In the genomic region with DNA sequence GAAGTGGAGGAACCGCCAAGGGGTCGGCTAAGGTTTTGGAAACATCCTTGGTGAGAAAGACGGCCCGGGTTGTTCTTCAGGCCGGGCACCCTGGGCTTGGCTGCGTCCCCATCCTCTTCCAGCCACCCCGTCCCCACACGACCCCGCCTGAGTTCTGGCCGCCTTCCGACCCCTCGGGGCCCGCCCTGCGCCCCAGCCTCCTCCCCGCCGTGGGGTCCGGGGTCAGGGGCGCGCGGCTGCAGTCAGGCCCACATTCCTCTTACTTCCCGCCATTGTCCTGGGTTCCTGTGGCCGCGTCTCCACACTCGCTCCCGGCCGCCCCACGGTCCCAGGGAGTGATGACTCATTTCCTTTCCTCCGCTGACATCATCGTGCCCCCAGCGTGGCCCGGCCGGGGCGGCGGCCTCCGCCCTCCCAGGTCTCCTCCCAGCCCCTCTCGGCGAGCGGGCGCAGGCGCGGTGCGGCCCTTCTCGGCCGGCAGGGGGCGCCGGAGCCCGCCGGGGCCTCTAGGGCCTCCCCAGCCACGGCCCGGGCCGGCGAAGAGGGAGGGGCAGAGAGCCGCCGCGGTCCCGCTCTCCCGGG, we compare ENCODE assay signal across 8 cellular contexts. TPM values are rescaled to one million over a fixed set of nuclear protein-coding genes. Genes with fewer than 3 reads are reported as not detected.
A peak's percentile ranks its signal among the peaks of the same experiment; 100 is the strongest.
DNase-seq lines count a peak whose midpoint lies in the region; ATAC-seq and TF ChIP-seq lines count a peak whose summit lies in the region.

No MANE protein-coding gene starts in this region.

- H3K9ac ChIP-seq in PC-3 (ENCODE audit: low read length) = peak overlapping the region; percentile 96

- peak overlapping the region; percentile 68 to 71 for H3K4me3 Mint-ChIP-seq in activated T-cell treated with anti-CD3 and anti-CD28 coated beads, Interleukin-2, amount 50 U/mL, for 72 hours
- H3K4me3 Mint-ChIP-seq in naive B cell = peak overlapping the region; percentile 41 to 94 (median 86)
- peak overlapping the region; percentile 84 for H3K4me3 Mint-ChIP-seq in stimulated activated effector memory CD8-positive, alpha-beta T cell treated with anti-CD3 and anti-CD28 coated beads, Interleukin-12 subunit alpha, Interleukin-12 subunit beta, amount 100 ng/mL, for 72 hours

- peak overlapping the region; percentile 86 for H3K4me2 ChIP-seq in PC-3 (ENCODE audit: low read length)

- peaks cover 10% of the 10 kb centered on the region for H3K79me2 ChIP-seq in PC-3 (ENCODE audit: low read length)

- BruUV-seq in PC-3 (replicated peaks; lab: Mats Ljungman, UMichigan) = no TSS peak

- peaks cover 0 to 1% of the 10 kb centered on the region in 2 donors for H3K36me3 Mint-ChIP-seq in activated T-cell treated with anti-CD3 and anti-CD28 coated beads, Interleukin-2, amount 50 U/mL, for 72 hours (ENCODE audit: insufficient read depth in 2 of 2)
- no peaks in the 10 kb centered on the region for H3K36me3 Mint-ChIP-seq in naive B cell
- peaks cover 10% of the 10 kb centered on the region for H3K36me3 Mint-ChIP-seq in stimulated activated effector memory CD8-positive, alpha-beta T cell treated with anti-CD3 and anti-CD28 coated beads, Interleukin-12 subunit alpha, Interleukin-12 subunit beta, amount 100 ng/mL, for 72 hours

- TF ChIP-seq POLR2A in esophagus squamous epithelium (IDR thresholded peaks at IDR 0.05) = peak in 3 of 4 donors; percentile 88 to 93 (median 93)

- DNase-seq in DMS153 treated with DMSO at 0.1 percent for 48 hours (lab: John Stamatoyannopoulos, UW; ENCODE audit: unreplicated experiment) (peak; percentile 80), HuH-7.5 (ENCODE audit: low spot score) (peak; percentile 95), PC-3 (peak; percentile 93), esophagus squamous epithelium (lab: John Stamatoyannopoulos, UW) (peak; percentile 50), naive B cell (peak; percentile 77)
- peak; percentile 88 to 94 for DNase-seq in activated T-cell treated with anti-CD3 and anti-CD28 coated beads, Interleukin-2, amount 50 U/mL, for 72 hours
- peak; percentile 92 to 96 for DNase-seq in stimulated activated effector memory CD8-positive, alpha-beta T cell treated with anti-CD3 and anti-CD28 coated beads, Interleukin-12 subunit alpha, Interleukin-12 subunit beta, amount 100 ng/mL, for 72 hours (ENCODE audit: low spot score in 2 of 2)

- TF ChIP-seq CTCF in PC-3 (conservative IDR thresholded peaks at IDR 0.05; ENCODE audit: low read depth, low read length) (peak; percentile 72), esophagus squamous epithelium (IDR thresholded peaks at IDR 0.05) (peak; percentile 78 to 100 (median 100))

- POLR2A ChIA-PET in PC-3 (lab: Charles Lee; ENCODE audit: unreplicated experiment) = interaction anchor here (0.6 to 0.8 kb wide), 2 partner anchors 29 to 159 kb away, joined by 3 to 20 read pairs; no protein-coding TSS in a partner anchor

- H3K27me3 Mint-ChIP-seq in activated T-cell treated with anti-CD3 and anti-CD28 coated beads, Interleukin-2, amount 50 U/mL, for 72 hours (ENCODE audit: low read depth) = peaks cover 7% of the 10 kb centered on the region
- H3K27me3 Mint-ChIP-seq in naive B cell = no peaks in the 10 kb centered on the region

- H3K27ac ChIP-seq in PC-3 (ENCODE audit: low read length) (peak overlapping the region; percentile 81), esophagus squamous epithelium (peak overlapping the region; percentile 86 to 97 (median 92))

- peak overlapping the region; percentile 61 for H3K27ac Mint-ChIP-seq in activated T-cell treated with anti-CD3 and anti-CD28 coated beads, Interleukin-2, amount 50 U/mL, for 72 hours
- peak overlapping the region; percentile 73 to 96 (median 87) for H3K27ac Mint-ChIP-seq in naive B cell
- H3K27ac Mint-ChIP-seq in stimulated activated effector memory CD8-positive, alpha-beta T cell treated with anti-CD3 and anti-CD28 coated beads, Interleukin-12 subunit alpha, Interleukin-12 subunit beta, amount 100 ng/mL, for 72 hours = peak overlapping the region; percentile 98

- intact Hi-C loops in PC-3 (cut with micrococcal nuclease) = loop anchor here (1.0 to 5.0 kb wide), 3 partner anchors 77 to 248 kb away; no protein-coding TSS in a partner anchor
- intact Hi-C loops in esophagus squamous epithelium (cut with DNase I) = loop anchor here (10.0 kb wide), 2 partner anchors 101 to 301 kb away; a partner anchor contains a TSS

- ATAC-seq in GM21528 (IDR thresholded peaks at IDR 0.05; ENCODE audit: low FRiP score, unreplicated experiment) (peak; percentile 71), PC-3 (peak; percentile 92), naive B cell (ENCODE audit: low read depth in 2 of 2) (peak; percentile 83 to 85)
- ATAC-seq in activated T-cell treated with anti-CD3 and anti-CD28 coated beads, Interleukin-2, amount 50 U/mL, for 72 hours (replicated peaks in 1 of 2) = peak; percentile 92 to 93
- peak; percentile 95 for ATAC-seq in stimulated activated effector memory CD8-positive, alpha-beta T cell treated with anti-CD3 and anti-CD28 coated beads, Interleukin-12 subunit alpha, Interleukin-12 subunit beta, amount 100 ng/mL, for 72 hours

- H3K4me3 ChIP-seq in PC-3 (ENCODE audit: low read length) = peak overlapping the region; percentile 67
- peak overlapping the region; percentile 41 to 72 (median 63) for H3K4me3 ChIP-seq in esophagus squamous epithelium

- H2AFZ ChIP-seq in PC-3 (ENCODE audit: low read length) = peak overlapping the region; percentile 95

- H3F3A ChIP-seq in PC-3 (ENCODE audit: low read length, unreplicated experiment) = no peaks in the 10 kb centered on the region

- H3K9me3 ChIP-seq in PC-3 (ENCODE audit: low read length) = no peaks in the 10 kb centered on the region
- H3K9me3 ChIP-seq in esophagus squamous epithelium = no peaks in the 10 kb centered on the region

- H3K4me1 ChIP-seq in PC-3 (ENCODE audit: insufficient read depth, low read length) (peaks cover 17% of the 10 kb centered on the region), esophagus squamous epithelium (peaks cover 14 to 48% (median 26%) of the 10 kb centered on the region in 3 donors)

- H3K9me2 ChIP-seq in PC-3 (replicated peaks; ENCODE audit: low read length) = no peaks in the 10 kb centered on the region

- WGBS in esophagus squamous epithelium, 2 donors = 0% methylated on average over 2 to 10 of the region's 57 CpGs

- H3K9me3 Mint-ChIP-seq in activated T-cell treated with anti-CD3 and anti-CD28 coated beads, Interleukin-2, amount 50 U/mL, for 72 hours = no peaks in the 10 kb centered on the region
- no peaks in the 10 kb centered on the region for H3K9me3 Mint-ChIP-seq in naive B cell
- no peaks in the 10 kb centered on the region for H3K9me3 Mint-ChIP-seq in stimulated activated effector memory CD8-positive, alpha-beta T cell treated with anti-CD3 and anti-CD28 coated beads, Interleukin-12 subunit alpha, Interleukin-12 subunit beta, amount 100 ng/mL, for 72 hours

- H4K20me1 ChIP-seq in PC-3 (ENCODE audit: low read length) = no peaks in the 10 kb centered on the region

- H3K36me3 ChIP-seq in PC-3 (ENCODE audit: low read depth, low read length) (no peaks in the 10 kb centered on the region), esophagus squamous epithelium (no peaks in the 10 kb centered on the region)

- CTCF ChIA-PET in PC-3 (lab: Charles Lee) = no interaction called here

- H3K4me1 Mint-ChIP-seq in activated T-cell treated with anti-CD3 and anti-CD28 coated beads, Interleukin-2, amount 50 U/mL, for 72 hours (ENCODE audit: low read depth) = peaks cover 35% of the 10 kb centered on the region
- peaks cover 9 to 18% (median 17%) of the 10 kb centered on the region in 3 donors for H3K4me1 Mint-ChIP-seq in naive B cell
- H3K4me1 Mint-ChIP-seq in stimulated activated effector memory CD8-positive, alpha-beta T cell treated with anti-CD3 and anti-CD28 coated beads, Interleukin-12 subunit alpha, Interleukin-12 subunit beta, amount 100 ng/mL, for 72 hours = peaks cover 34% of the 10 kb centered on the region

- no peaks in the 10 kb centered on the region for H3K27me3 ChIP-seq in PC-3 (ENCODE audit: low read length)
- no peaks in the 10 kb centered on the region for H3K27me3 ChIP-seq in esophagus squamous epithelium

RNA-seq across cellular contexts. Expression of a gene that starts 59.6 kb away (rescaled TPM):
- total RNA-seq in PC-3 (2014; rRNA removed) (32.0 and 35.1 TPM in 2 replicates), esophagus squamous epithelium (100 to 1,000 TPM in 1 of 4 donors, 10 to 100 TPM in 3; 27.9 to 112 (median 62.8) TPM)
- 100 to 1,000 TPM; 104 to 126 TPM for total RNA-seq in activated T-cell treated with anti-CD3 and anti-CD28 coated beads, Interleukin-2, amount 50 U/mL, for 72 hours
- polyA plus RNA-seq in naive B cell (ENCODE audit: low read depth in 6 of 6) = 100 to 1,000 TPM; 188 to 342 (median 263) TPM

Comparison
In these comparisons a context has a peak if more than half of its experiments do, and no peak if none do; other contexts are left out.
1. Peak in every context shown above with its lines: DNase-seq, ATAC-seq, H3K4me3 ChIP-seq and H3K27ac ChIP-seq.